Comparison of ENCODE assay signal across 16 cellular contexts in genomic region chr10:35217458-35217857, GRCh38.
A peak's percentile ranks its signal among the peaks of the same experiment; 100 is the strongest.
DNase-seq lines count a peak whose midpoint lies in the region; ATAC-seq, FAIRE-seq and TF ChIP-seq lines count a peak whose summit lies in the region.
"Had no signal": no experiment of that assay in that cellular context is flagged by ENCODE, and none has a peak within 500 bp of the region (broad histone marks: within the 10 kb centered on the region; RNA-seq: fewer than 3 reads in every experiment).

No MANE protein-coding gene starts in this region.

- TF ChIP-seq POLR2A in HepG2 (IDR thresholded peaks at IDR 0.05; ENCODE audit: insufficient read depth in 1 of 2, low read depth in 2 of 2, low read length in 2 of 2), result no peak
- TF ChIP-seq POLR2A in esophagus squamous epithelium (IDR thresholded peaks at IDR 0.05), result no peak

- CTCF ChIA-PET in HepG2 (lab: Yijun Ruan, JAX; ENCODE audit: low intra/inter-chr PET ratio, low total read pairs), result interaction anchor here (2.3 kb wide), 1 partner anchor 97 kb away, joined by 22 read pairs; no protein-coding TSS in a partner anchor

- H2AFZ ChIP-seq in HepG2 (ENCODE audit: low read length), result no peak overlapping the region

- H3K4me1 ChIP-seq in liver (ENCODE audit: control insufficient read depth in 4 of 4, insufficient read depth in 4 of 4, low read length in 3 of 4) (peaks cover 9 to 41% (median 35%) of the 10 kb centered on the region in 4 donors), HepG2 (ENCODE audit: insufficient read depth, low read length) (peaks cover 62% of the 10 kb centered on the region), esophagus squamous epithelium (peaks cover 0 to 31% (median 5%) of the 10 kb centered on the region in 3 donors), upper lobe of right lung (peaks cover 22% of the 10 kb centered on the region)
- H3K4me1 ChIP-seq: breast epithelium, uterus had no signal

- H3K9me3 ChIP-seq in liver (ENCODE audit: control insufficient read depth in 4 of 4, low read length in 3 of 4) (no peaks in the 10 kb centered on the region), HepG2 (ENCODE audit: low read length) (no peaks in the 10 kb centered on the region), esophagus squamous epithelium (no peaks in the 10 kb centered on the region), upper lobe of right lung (no peaks in the 10 kb centered on the region)
- H3K9me3 ChIP-seq: breast epithelium, uterus had no signal

- H3K27ac Mint-ChIP-seq in progenitor cell of endocrine pancreas, result no peak overlapping the region

- H3K27ac ChIP-seq in liver (ENCODE audit: low read depth in 1 of 2, low read length in 2 of 2), result peak overlapping the region in 1 of 2 donors; percentile 44
- H3K27ac ChIP-seq in HepG2 (ENCODE audit: extremely low read length, insufficient read depth, low read length), result no peak overlapping the region
- H3K27ac ChIP-seq in esophagus squamous epithelium, result peak overlapping the region in 3 of 4 donors; percentile 12 to 43 (median 24)
- peak overlapping the region; percentile 44 for H3K27ac ChIP-seq in upper lobe of right lung

- ATAC-seq in HepG2 (no peak), upper lobe of right lung (peak; percentile 67)

- TF ChIP-seq EP300 in HepG2 (IDR thresholded peaks at IDR 0.05; ENCODE audit: low read depth in 2 of 2, low read length in 2 of 2), result no peak
- TF ChIP-seq EP300 in HepG2 (CRISPR knock-in tag; IDR thresholded peaks at IDR 0.05; ENCODE audit: borderline replicate concordance), result no peak

- intact Hi-C loops in HepG2 (cut with micrococcal nuclease; ENCODE audit: unreplicated experiment) (no loop called here), esophagus squamous epithelium (cut with DNase I) (loop anchor here (5.0 kb wide), 1 partner anchor 95 kb away; no protein-coding TSS in a partner anchor), upper lobe of right lung (cut with DNase I) (loop anchor here (5.0 kb wide), 1 partner anchor 95 kb away; no protein-coding TSS in a partner anchor)

- TF ChIP-seq RAD21 in liver (IDR thresholded peaks at IDR 0.05) (no peak), HepG2 (CRISPR knock-in tag; IDR thresholded peaks at IDR 0.05) (no peak)

- no peak for FAIRE-seq in HepG2 (lab: Jason Lieb, UNC)
- FAIRE-seq: endometrium had no signal

- no peaks in the 10 kb centered on the region for H4K20me1 ChIP-seq in HepG2 (ENCODE audit: insufficient read depth, low read length)

- H3K36me3 ChIP-seq in liver (ENCODE audit: control insufficient read depth in 4 of 4, insufficient read depth in 3 of 4, low read depth in 1 of 4, low read length in 3 of 4), result no peaks in the 10 kb centered on the region
- no peaks in the 10 kb centered on the region for H3K36me3 ChIP-seq in HepG2 (replicated peaks in 1 of 2; ENCODE audit: control insufficient read depth in 1 of 2, insufficient read depth in 2 of 2, low read length in 2 of 2)
- no peaks in the 10 kb centered on the region for H3K36me3 ChIP-seq in esophagus squamous epithelium
- no peaks in the 10 kb centered on the region for H3K36me3 ChIP-seq in upper lobe of right lung
- H3K36me3 ChIP-seq: breast epithelium, uterus had no signal

- H3K4me3 Mint-ChIP-seq in progenitor cell of endocrine pancreas (ENCODE audit: low read depth), result no peak overlapping the region
- H3K4me3 Mint-ChIP-seq: activated CD4-positive, alpha-beta memory T cell treated with anti-CD3 and anti-CD28 coated beads, Interleukin-2, amount 10 ng/mL, durations not matched to agents 7 days and 5 days had no signal

- H3K9ac ChIP-seq in liver (ENCODE audit: low read depth in 1 of 2, low read length in 2 of 2) (no peak overlapping the region), HepG2 (ENCODE audit: insufficient read depth, low read depth, low read length) (no peak overlapping the region)

- POLR2A ChIA-PET in HepG2 (lab: Yijun Ruan, JAX), result interaction anchor here (1.4 to 2.7 kb wide), 2 partner anchors 21 to 90 kb away, joined by 3 to 26 read pairs; partner anchors contain the start of gene CREM

- no peak overlapping the region for H3K4me3 ChIP-seq in liver (ENCODE audit: low read depth in 1 of 3, low read length in 3 of 3)
- no peak overlapping the region for H3K4me3 ChIP-seq in HepG2 (replicated peaks in 1 of 3; ENCODE audit: insufficient read depth in 1 of 3, low read depth in 2 of 3, low read length in 3 of 3)
- no peak overlapping the region for H3K4me3 ChIP-seq in esophagus squamous epithelium
- H3K4me3 ChIP-seq in upper lobe of right lung, result no peak overlapping the region
- H3K4me3 ChIP-seq: breast epithelium, uterus had no signal

- no peaks in the 10 kb centered on the region for H3K79me2 ChIP-seq in HepG2 (ENCODE audit: insufficient read depth, low read length)

- no peaks in the 10 kb centered on the region for H3K9me3 Mint-ChIP-seq in progenitor cell of endocrine pancreas (ENCODE audit: low read depth)
- H3K9me3 Mint-ChIP-seq: activated CD4-positive, alpha-beta memory T cell treated with anti-CD3 and anti-CD28 coated beads, Interleukin-2, amount 10 ng/mL, durations not matched to agents 7 days and 5 days had no signal

- TF ChIP-seq CTCF in liver (IDR thresholded peaks at IDR 0.05; ENCODE audit: low read depth, low read length, missing input control) (no peak), HepG2 (CRISPR knock-in tag; IDR thresholded peaks at IDR 0.05) (no peak), esophagus squamous epithelium (IDR thresholded peaks at IDR 0.05) (no peak), upper lobe of right lung (IDR thresholded peaks at IDR 0.05) (no peak), progenitor cell of endocrine pancreas (IDR thresholded peaks at IDR 0.05; ENCODE audit: unreplicated experiment) (no peak)

- peaks cover 6% of the 10 kb centered on the region for H3K4me1 Mint-ChIP-seq in progenitor cell of endocrine pancreas (ENCODE audit: low read depth)

- in situ Hi-C loops in HepG2 (cut with HindIII; ENCODE audit: extremely low pct_ligation_motif_present, low pct_unique_long_range_greater_than_20kb), result loop anchor here (5.0 kb wide), 1 partner anchor 95 kb away; no protein-coding TSS in a partner anchor

- no peaks in the 10 kb centered on the region for H3K27me3 Mint-ChIP-seq in progenitor cell of endocrine pancreas
- H3K27me3 Mint-ChIP-seq: activated CD4-positive, alpha-beta memory T cell treated with anti-CD3 and anti-CD28 coated beads, Interleukin-2, amount 10 ng/mL, durations not matched to agents 7 days and 5 days had no signal

- peaks cover 1% of the 10 kb centered on the region for H3K36me3 Mint-ChIP-seq in progenitor cell of endocrine pancreas (ENCODE audit: insufficient read depth)

- DNase-seq in HepG2 (ENCODE audit: low spot score) (no peak), esophagus squamous epithelium (lab: John Stamatoyannopoulos, UW) (no peak), midbrain (lab: John Stamatoyannopoulos, UW) (peak; percentile 8), upper lobe of right lung (no peak), germinal center (ENCODE audit: low spot score) (no peak), progenitor cell of endocrine pancreas (ENCODE audit: low spot score, unreplicated experiment) (no peak), DMS114 treated with DMSO at 0.1 percent for 48 hours (lab: John Stamatoyannopoulos, UW; ENCODE audit: unreplicated experiment) (no peak)
- DNase-seq: activated CD4-positive, alpha-beta memory T cell treated with anti-CD3 and anti-CD28 coated beads, Interleukin-2, amount 10 ng/mL, durations not matched to agents 7 days and 5 days; activated naive CD4-positive, alpha-beta T cell; NCI-H446 treated with DMSO at 0.1 percent for 48 hours; RPMI8226; T1000; uterus had no signal

- BruUV-seq in HepG2 (replicated peaks; lab: Mats Ljungman, UMichigan), result no TSS peak

- 52% methylated on average over 5 of the region's 5 CpGs for WGBS in liver
- 55% methylated on average over 5 of the region's 5 CpGs for WGBS in HepG2 (ENCODE audit: low lambda C conversion rate)
- 63 to 73% methylated on average over 5 of the region's 5 CpGs for WGBS in esophagus squamous epithelium, 2 donors

- no peaks in the 10 kb centered on the region for H3K27me3 ChIP-seq in liver (ENCODE audit: control insufficient read depth in 4 of 4, insufficient read depth in 4 of 4, low read length in 3 of 4)
- no peaks in the 10 kb centered on the region for H3K27me3 ChIP-seq in HepG2 (ENCODE audit: control insufficient read depth in 1 of 2, insufficient read depth in 2 of 2, low read length in 2 of 2)
- H3K27me3 ChIP-seq in esophagus squamous epithelium, result no peaks in the 10 kb centered on the region
- no peaks in the 10 kb centered on the region for H3K27me3 ChIP-seq in upper lobe of right lung
- H3K27me3 ChIP-seq: breast epithelium, uterus had no signal

- no peak overlapping the region for H3K4me2 ChIP-seq in HepG2 (ENCODE audit: low read depth, low read length)

TF ChIP-seq in liver, 16 proteins besides CTCF, POLR2A, EP300 and RAD21 (continues in another document):
- no peak for TF ChIP-seq TAF1 (conservative IDR thresholded peaks at IDR 0.05)
- no peak for TF ChIP-seq GABPA (IDR thresholded peaks at IDR 0.05 in 1 of 2, conservative IDR thresholded peaks at IDR 0.05 in 1 of 2)
- no peak for TF ChIP-seq SP1 (IDR thresholded peaks at IDR 0.05)
- peak in 1 of 2 donors; percentile 8 for TF ChIP-seq RXRA (IDR thresholded peaks at IDR 0.05)
- no peak for TF ChIP-seq FOXA1 (IDR thresholded peaks at IDR 0.05)
- no peak for TF ChIP-seq JUND (IDR thresholded peaks at IDR 0.05)

TF ChIP-seq in HepG2, 621 proteins besides CTCF, POLR2A, EP300 and RAD21 (continues in another document):
- TF ChIP-seq PAWR (CRISPR knock-in tag; IDR thresholded peaks at IDR 0.05; ENCODE audit: borderline replicate concordance) (no peak), GLI4 (CRISPR knock-in tag; IDR thresholded peaks at IDR 0.05; ENCODE audit: borderline replicate concordance) (no peak), SOX13 (IDR thresholded peaks at IDR 0.05) (no peak), SOX13 (CRISPR knock-in tag; conservative IDR thresholded peaks at IDR 0.05 in 1 of 2, IDR thresholded peaks at IDR 0.05 in 1 of 2) (no peak), ZNF574 (CRISPR knock-in tag; IDR thresholded peaks at IDR 0.05) (no peak)
